ENCODE assay signal across 2 cellular contexts in the genomic region with DNA sequence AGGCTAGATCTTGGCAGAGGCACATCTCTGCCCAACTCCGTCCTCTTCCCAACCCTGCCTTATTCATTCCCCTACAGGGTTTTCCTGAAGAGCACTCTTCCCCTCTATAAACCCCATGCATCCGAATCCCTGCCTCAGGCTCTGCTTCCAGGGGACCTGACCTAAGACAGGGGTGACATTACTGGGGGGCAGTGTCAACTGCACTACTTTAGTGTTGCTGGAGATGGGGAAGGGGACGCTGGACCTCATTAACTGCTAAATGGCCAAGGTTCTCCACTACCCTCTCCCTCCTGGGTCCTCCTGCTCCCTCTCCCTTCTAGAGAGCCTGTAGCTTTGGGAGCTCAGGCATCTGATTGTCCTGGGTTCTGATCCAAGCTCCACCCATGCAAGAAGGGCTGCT.
TF ChIP-seq lines count a peak whose summit lies in the region.

No MANE protein-coding gene starts in this region.

TF ChIP-seq in IMR-90, 13 proteins besides CTCF, POLR2A, EP300 and RAD21 (continued from another document):
- no peak for TF ChIP-seq BHLHE40 (IDR thresholded peaks at IDR 0.05; ENCODE audit: low read depth, low read length)
- TF ChIP-seq SMC3 (IDR thresholded peaks at IDR 0.05; ENCODE audit: low read depth, low read length), result no peak
- no peak for TF ChIP-seq RFX5 (IDR thresholded peaks at IDR 0.05; ENCODE audit: low read depth, low read length)
- no peak for TF ChIP-seq MAFK (IDR thresholded peaks at IDR 0.05; ENCODE audit: low read depth, low read length)
- TF ChIP-seq MXI1 (IDR thresholded peaks at IDR 0.05; ENCODE audit: borderline replicate concordance, low read depth, low read length), result no peak
- TF ChIP-seq NFE2L2 (IDR thresholded peaks at IDR 0.05; ENCODE audit: low read depth, low read length), result no peak
- no peak for TF ChIP-seq CEBPB (IDR thresholded peaks at IDR 0.05; ENCODE audit: low read depth, low read length)
- TF ChIP-seq CHD1 (IDR thresholded peaks at IDR 0.05; ENCODE audit: low read depth, low read length), result no peak
- TF ChIP-seq FOS (IDR thresholded peaks at IDR 0.05; ENCODE audit: low read depth, low read length), result no peak
- TF ChIP-seq, protein P1, sequence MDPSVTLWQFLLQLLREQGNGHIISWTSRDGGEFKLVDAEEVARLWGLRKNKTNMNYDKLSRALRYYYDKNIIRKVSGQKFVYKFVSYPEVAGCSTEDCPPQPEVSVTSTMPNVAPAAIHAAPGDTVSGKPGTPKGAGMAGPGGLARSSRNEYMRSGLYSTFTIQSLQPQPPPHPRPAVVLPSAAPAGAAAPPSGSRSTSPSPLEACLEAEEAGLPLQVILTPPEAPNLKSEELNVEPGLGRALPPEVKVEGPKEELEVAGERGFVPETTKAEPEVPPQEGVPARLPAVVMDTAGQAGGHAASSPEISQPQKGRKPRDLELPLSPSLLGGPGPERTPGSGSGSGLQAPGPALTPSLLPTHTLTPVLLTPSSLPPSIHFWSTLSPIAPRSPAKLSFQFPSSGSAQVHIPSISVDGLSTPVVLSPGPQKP (IDR thresholded peaks at IDR 0.05; ENCODE audit: borderline replicate concordance, low read depth, low read length), result no peak

TF ChIP-seq in SK-N-SH treated with all-trans-retinoic acid at 6 μM for 48 hours, 23 proteins besides CTCF, POLR2A, EP300 and RAD21:
- TF ChIP-seq, protein P2, sequence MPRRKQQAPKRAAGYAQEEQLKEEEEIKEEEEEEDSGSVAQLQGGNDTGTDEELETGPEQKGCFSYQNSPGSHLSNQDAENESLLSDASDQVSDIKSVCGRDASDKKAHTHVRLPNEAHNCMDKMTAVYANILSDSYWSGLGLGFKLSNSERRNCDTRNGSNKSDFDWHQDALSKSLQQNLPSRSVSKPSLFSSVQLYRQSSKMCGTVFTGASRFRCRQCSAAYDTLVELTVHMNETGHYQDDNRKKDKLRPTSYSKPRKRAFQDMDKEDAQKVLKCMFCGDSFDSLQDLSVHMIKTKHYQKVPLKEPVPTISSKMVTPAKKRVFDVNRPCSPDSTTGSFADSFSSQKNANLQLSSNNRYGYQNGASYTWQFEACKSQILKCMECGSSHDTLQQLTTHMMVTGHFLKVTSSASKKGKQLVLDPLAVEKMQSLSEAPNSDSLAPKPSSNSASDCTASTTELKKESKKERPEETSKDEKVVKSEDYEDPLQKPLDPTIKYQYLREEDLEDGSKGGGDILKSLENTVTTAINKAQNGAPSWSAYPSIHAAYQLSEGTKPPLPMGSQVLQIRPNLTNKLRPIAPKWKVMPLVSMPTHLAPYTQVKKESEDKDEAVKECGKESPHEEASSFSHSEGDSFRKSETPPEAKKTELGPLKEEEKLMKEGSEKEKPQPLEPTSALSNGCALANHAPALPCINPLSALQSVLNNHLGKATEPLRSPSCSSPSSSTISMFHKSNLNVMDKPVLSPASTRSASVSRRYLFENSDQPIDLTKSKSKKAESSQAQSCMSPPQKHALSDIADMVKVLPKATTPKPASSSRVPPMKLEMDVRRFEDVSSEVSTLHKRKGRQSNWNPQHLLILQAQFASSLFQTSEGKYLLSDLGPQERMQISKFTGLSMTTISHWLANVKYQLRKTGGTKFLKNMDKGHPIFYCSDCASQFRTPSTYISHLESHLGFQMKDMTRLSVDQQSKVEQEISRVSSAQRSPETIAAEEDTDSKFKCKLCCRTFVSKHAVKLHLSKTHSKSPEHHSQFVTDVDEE (CRISPR knock-in tag; IDR thresholded peaks at IDR 0.05), result no peak
- no peak for TF ChIP-seq CREB5 (CRISPR knock-in tag; IDR thresholded peaks at IDR 0.05; ENCODE audit: low read depth)
- no peak for TF ChIP-seq ZFP3 (CRISPR knock-in tag; IDR thresholded peaks at IDR 0.05)
- no peak for TF ChIP-seq ARNTL (CRISPR knock-in tag; IDR thresholded peaks at IDR 0.05; ENCODE audit: borderline replicate concordance, low read depth)
TF ChIP-seq in SK-N-SH treated with all-trans-retinoic acid at 6 μM for 48 hours: peak in this region for 0.
